2 cellular contexts compared by ENCODE assay signal in genomic region chr11:76781861-76782500, GRCh38.
TF ChIP-seq lines count a peak whose summit lies in the region.

No MANE protein-coding gene starts in this region.

TF ChIP-seq in GM12878, 131 proteins besides CTCF, POLR2A, EP300 and RAD21:
- TF ChIP-seq SREBF2 (IDR thresholded peaks at IDR 0.05; ENCODE audit: low read length) (no peak), ZNF24 (IDR thresholded peaks at IDR 0.05) (no peak), IKZF1 (conservative IDR thresholded peaks at IDR 0.05) (no peak), NR2C2 (IDR thresholded peaks at IDR 0.05; ENCODE audit: borderline replicate concordance, control insufficient read depth, insufficient read length, low read depth) (no peak), SREBF1 (IDR thresholded peaks at IDR 0.05; ENCODE audit: low read length) (no peak), HDAC6 (IDR thresholded peaks at IDR 0.05; ENCODE audit: unreplicated experiment) (no peak), HDAC2 (IDR thresholded peaks at IDR 0.05) (no peak)
- TF ChIP-seq, protein P1, sequence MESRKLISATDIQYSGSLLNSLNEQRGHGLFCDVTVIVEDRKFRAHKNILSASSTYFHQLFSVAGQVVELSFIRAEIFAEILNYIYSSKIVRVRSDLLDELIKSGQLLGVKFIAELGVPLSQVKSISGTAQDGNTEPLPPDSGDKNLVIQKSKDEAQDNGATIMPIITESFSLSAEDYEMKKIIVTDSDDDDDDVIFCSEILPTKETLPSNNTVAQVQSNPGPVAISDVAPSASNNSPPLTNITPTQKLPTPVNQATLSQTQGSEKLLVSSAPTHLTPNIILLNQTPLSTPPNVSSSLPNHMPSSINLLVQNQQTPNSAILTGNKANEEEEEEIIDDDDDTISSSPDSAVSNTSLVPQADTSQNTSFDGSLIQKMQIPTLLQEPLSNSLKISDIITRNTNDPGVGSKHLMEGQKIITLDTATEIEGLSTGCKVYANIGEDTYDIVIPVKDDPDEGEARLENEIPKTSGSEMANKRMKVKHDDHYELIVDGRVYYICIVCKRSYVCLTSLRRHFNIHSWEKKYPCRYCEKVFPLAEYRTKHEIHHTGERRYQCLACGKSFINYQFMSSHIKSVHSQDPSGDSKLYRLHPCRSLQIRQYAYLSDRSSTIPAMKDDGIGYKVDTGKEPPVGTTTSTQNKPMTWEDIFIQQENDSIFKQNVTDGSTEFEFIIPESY (IDR thresholded peaks at IDR 0.05) = no peak

TF ChIP-seq in HepG2, 621 proteins besides CTCF, POLR2A, EP300 and RAD21:
- TF ChIP-seq, protein P2, sequence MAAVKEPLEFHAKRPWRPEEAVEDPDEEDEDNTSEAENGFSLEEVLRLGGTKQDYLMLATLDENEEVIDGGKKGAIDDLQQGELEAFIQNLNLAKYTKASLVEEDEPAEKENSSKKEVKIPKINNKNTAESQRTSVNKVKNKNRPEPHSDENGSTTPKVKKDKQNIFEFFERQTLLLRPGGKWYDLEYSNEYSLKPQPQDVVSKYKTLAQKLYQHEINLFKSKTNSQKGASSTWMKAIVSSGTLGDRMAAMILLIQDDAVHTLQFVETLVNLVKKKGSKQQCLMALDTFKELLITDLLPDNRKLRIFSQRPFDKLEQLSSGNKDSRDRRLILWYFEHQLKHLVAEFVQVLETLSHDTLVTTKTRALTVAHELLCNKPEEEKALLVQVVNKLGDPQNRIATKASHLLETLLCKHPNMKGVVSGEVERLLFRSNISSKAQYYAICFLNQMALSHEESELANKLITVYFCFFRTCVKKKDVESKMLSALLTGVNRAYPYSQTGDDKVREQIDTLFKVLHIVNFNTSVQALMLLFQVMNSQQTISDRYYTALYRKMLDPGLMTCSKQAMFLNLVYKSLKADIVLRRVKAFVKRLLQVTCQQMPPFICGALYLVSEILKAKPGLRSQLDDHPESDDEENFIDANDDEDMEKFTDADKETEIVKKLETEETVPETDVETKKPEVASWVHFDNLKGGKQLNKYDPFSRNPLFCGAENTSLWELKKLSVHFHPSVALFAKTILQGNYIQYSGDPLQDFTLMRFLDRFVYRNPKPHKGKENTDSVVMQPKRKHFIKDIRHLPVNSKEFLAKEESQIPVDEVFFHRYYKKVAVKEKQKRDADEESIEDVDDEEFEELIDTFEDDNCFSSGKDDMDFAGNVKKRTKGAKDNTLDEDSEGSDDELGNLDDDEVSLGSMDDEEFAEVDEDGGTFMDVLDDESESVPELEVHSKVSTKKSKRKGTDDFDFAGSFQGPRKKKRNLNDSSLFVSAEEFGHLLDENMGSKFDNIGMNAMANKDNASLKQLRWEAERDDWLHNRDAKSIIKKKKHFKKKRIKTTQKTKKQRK (IDR thresholded peaks at IDR 0.05; ENCODE audit: low read length) = no peak
- TF ChIP-seq HNF4G (IDR thresholded peaks at IDR 0.05; ENCODE audit: borderline replicate concordance, low read depth, low read length) (0 out of 2 replicates have a peak, but pooled peaks have one; percentile 6), HNF4G (CRISPR knock-in tag; IDR thresholded peaks at IDR 0.05; ENCODE audit: borderline replicate concordance, low read depth) (no peak), ZEB1 (IDR thresholded peaks at IDR 0.05; ENCODE audit: insufficient replicate concordance, low read depth) (no peak), ARID3A (IDR thresholded peaks at IDR 0.05; ENCODE audit: low read depth, low read length) (no peak), SMAD1 (CRISPR knock-in tag; IDR thresholded peaks at IDR 0.05; ENCODE audit: borderline replicate concordance, low read depth) (no peak), SAFB2 (CRISPR knock-in tag; IDR thresholded peaks at IDR 0.05; ENCODE audit: borderline replicate concordance, low read depth) (0 out of 2 replicates have a peak, but pooled peaks have one; percentile 11), SIN3A (IDR thresholded peaks at IDR 0.05; ENCODE audit: borderline replicate concordance, low read depth, low read length) (peak; percentile 27; the same call in 1 of the 2 replicates), ZFX (CRISPR knock-in tag; IDR thresholded peaks at IDR 0.05; ENCODE audit: low read depth) (peak; percentile 5; the same call in 1 of the 2 replicates), RFX1 (IDR thresholded peaks at IDR 0.05) (no peak)
- TF ChIP-seq, protein P3, sequence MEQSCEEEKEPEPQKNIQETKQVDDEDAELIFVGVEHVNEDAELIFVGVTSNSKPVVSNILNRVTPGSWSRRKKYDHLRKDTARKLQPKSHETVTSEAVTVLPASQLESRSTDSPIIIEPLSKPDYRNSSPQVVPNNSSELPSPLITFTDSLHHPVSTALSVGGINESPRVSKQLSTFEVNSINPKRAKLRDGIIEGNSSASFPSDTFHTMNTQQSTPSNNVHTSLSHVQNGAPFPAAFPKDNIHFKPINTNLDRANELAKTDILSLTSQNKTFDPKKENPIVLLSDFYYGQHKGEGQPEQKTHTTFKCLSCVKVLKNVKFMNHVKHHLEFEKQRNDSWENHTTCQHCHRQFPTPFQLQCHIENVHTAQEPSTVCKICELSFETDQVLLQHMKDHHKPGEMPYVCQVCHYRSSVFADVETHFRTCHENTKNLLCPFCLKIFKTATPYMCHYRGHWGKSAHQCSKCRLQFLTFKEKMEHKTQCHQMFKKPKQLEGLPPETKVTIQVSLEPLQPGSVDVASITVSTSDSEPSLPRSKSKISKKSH (CRISPR knock-in tag; IDR thresholded peaks at IDR 0.05; ENCODE audit: borderline replicate concordance) = no peak
TF ChIP-seq in HepG2: peak in this region for 4.
